ENCODE assay signal across 18 cellular contexts in genomic region chr5:91150189-91150588, GRCh38.
DNase-seq lines count a peak whose midpoint lies in the region; ATAC-seq, FAIRE-seq and TF ChIP-seq lines count a peak whose summit lies in the region.
"Had no signal": no experiment of that assay in that cellular context is flagged by ENCODE, and none has a peak within 500 bp of the region (broad histone marks: within the 10 kb centered on the region; RNA-seq: fewer than 3 reads in every experiment).

No MANE protein-coding gene starts in this region.

- H3K36me3 Mint-ChIP-seq in GM23338 (ENCODE audit: low read depth): peaks cover 31% of the 10 kb centered on the region

- FAIRE-seq in A549 (lab: Jason Lieb, UNC): peak; percentile 100

- H3K79me2 ChIP-seq in mammary epithelial cell (ENCODE audit: insufficient read depth, low read length): no peaks in the 10 kb centered on the region
- H3K79me2 ChIP-seq in GM23338 (replicated peaks; ENCODE audit: insufficient read depth): no peaks in the 10 kb centered on the region

- POLR2A ChIA-PET in A549 (lab: Yijun Ruan, JAX): no interaction called here

- CTCF ChIA-PET in A549 (lab: Yijun Ruan, JAX) (interaction anchor here (0.6 to 1.1 kb wide), 3 partner anchors 10 to 284 kb away, joined by 3 read pairs; no protein-coding TSS in a partner anchor), mammary epithelial cell (lab: Charles Lee; ENCODE audit: low non-redundant PET) (no interaction called here)

- TF ChIP-seq POLR2A in A549 (IDR thresholded peaks at IDR 0.05; ENCODE audit: low read length): no peak

- no peak overlapping the region for H3K9ac ChIP-seq in mammary epithelial cell (ENCODE audit: insufficient read depth, low read length)

- BruUV-seq in mammary epithelial cell (replicated peaks; lab: Mats Ljungman, UMichigan): no TSS peak

- peaks cover 20% of the 10 kb centered on the region for H3K9me3 Mint-ChIP-seq in GM23338
- H3K9me3 Mint-ChIP-seq: HFFc6 had no signal

- H3K27me3 ChIP-seq in mammary epithelial cell (ENCODE audit: insufficient read depth, low read length) (no peaks in the 10 kb centered on the region), left lung (no peaks in the 10 kb centered on the region), WERI-Rb-1 (ENCODE audit: insufficient read depth, low read depth, severe bottlenecking) (no peaks in the 10 kb centered on the region), GM23338 (ENCODE audit: insufficient read depth) (no peaks in the 10 kb centered on the region)
- H3K27me3 ChIP-seq: ascending aorta had no signal

- no peak overlapping the region for H3K4me3 ChIP-seq in A549
- no peak overlapping the region for H3K4me3 ChIP-seq in mammary epithelial cell (replicated peaks in 1 of 3; ENCODE audit: insufficient read depth in 1 of 3, low read depth in 2 of 3, low read length in 3 of 3)
- no peak overlapping the region for H3K4me3 ChIP-seq in left lung
- H3K4me3 ChIP-seq in WERI-Rb-1 (ENCODE audit: low read depth, low read length): no peak overlapping the region
- no peak overlapping the region for H3K4me3 ChIP-seq in GM23338
- H3K4me3 ChIP-seq: ascending aorta had no signal

- H2AFZ ChIP-seq in mammary epithelial cell (ENCODE audit: low read depth, low read length): no peak overlapping the region
- no peak overlapping the region for H2AFZ ChIP-seq in GM23338

- H3K4me1 Mint-ChIP-seq in GM23338: peaks cover 17% of the 10 kb centered on the region

- H3K27ac Mint-ChIP-seq in GM23338: no peak overlapping the region
- H3K27ac Mint-ChIP-seq: HFFc6, T-helper 17 cell had no signal

- 74% methylated on average over 2 of the region's 2 CpGs for WGBS in A549 (ENCODE audit: missing lambda C conversion rate)
- 90% methylated on average over 2 of the region's 2 CpGs for WGBS in mammary epithelial cell (ENCODE audit: low coverage, missing lambda C conversion rate)

- dilution Hi-C loops in mammary epithelial cell (cut with HindIII; ENCODE audit: low sequenced_read_pairs): no loop called here

- H3K4me1 ChIP-seq in A549 (peaks cover 31% of the 10 kb centered on the region), mammary epithelial cell (ENCODE audit: insufficient read depth, low read length) (peaks cover 16% of the 10 kb centered on the region), left lung (peaks cover 5 to 40% of the 10 kb centered on the region in 2 donors), GM23338 (ENCODE audit: insufficient read depth) (no peaks in the 10 kb centered on the region)

- peak overlapping the region in 1 of 2 experiments; percentile 32; a peak in 1 of 6 replicates for H3K27ac ChIP-seq in A549
- no peak overlapping the region for H3K27ac ChIP-seq in mammary epithelial cell (ENCODE audit: insufficient read depth, low read depth, low read length)
- no peak overlapping the region for H3K27ac ChIP-seq in left lung
- no peak overlapping the region for H3K27ac ChIP-seq in WERI-Rb-1
- no peak overlapping the region for H3K27ac ChIP-seq in GM23338 (ENCODE audit: low read depth)

- in situ Hi-C loops in mammary epithelial cell (cut with MboI; ENCODE audit: low sequenced_read_pairs in 2 of 2): no loop called here

- no peak for TF ChIP-seq RAD21 in A549 (conservative IDR thresholded peaks at IDR 0.05 in 1 of 2, IDR thresholded peaks at IDR 0.05 in 1 of 2)

- DNase-seq in A549 (ENCODE audit: low read depth in 1 of 2, low spot score in 1 of 2) (peak; percentile 30 to 32), HT1080 (ENCODE audit: low read depth) (peak; percentile 25), mammary epithelial cell (peak; percentile 57), left lung (no peak), WERI-Rb-1 (no peak), middle frontal gyrus (ENCODE audit: extremely low spot score, low spot score) (no peak), GM23338 (ENCODE audit: low spot score) (no peak)
- DNase-seq: activated CD4-positive, alpha-beta T cell treated with anti-CD3 and anti-CD28 coated beads for 48 hours; AML-193; DMS 273 treated with DMSO at 0.1 percent for 48 hours; HFFc6; mesendoderm; NCI-H1930; NCI-H69; T-helper 17 cell had no signal

- TF ChIP-seq CTCF in A549 (IDR thresholded peaks at IDR 0.05) (no peak), mammary epithelial cell (conservative IDR thresholded peaks at IDR 0.05 in 1 of 2, IDR thresholded peaks at IDR 0.05 in 1 of 2; ENCODE audit: extremely low read depth in 1 of 2, insufficient read depth in 1 of 2, low read depth in 1 of 2, low read length in 2 of 2) (no peak), left lung (IDR thresholded peaks at IDR 0.05) (no peak), WERI-Rb-1 (IDR thresholded peaks at IDR 0.05; ENCODE audit: low read depth, low read length) (no peak), GM23338 (conservative IDR thresholded peaks at IDR 0.05; ENCODE audit: low read depth in 2 of 2) (no peak)

- TF ChIP-seq EP300 in A549 (IDR thresholded peaks at IDR 0.05): no peak

- H3K27me3 Mint-ChIP-seq in GM23338 (ENCODE audit: insufficient read depth, low read depth, poor library complexity): peaks cover 2% of the 10 kb centered on the region

- no peaks in the 10 kb centered on the region for H3F3A ChIP-seq in GM23338 (replicated peaks; ENCODE audit: low read depth)

- intact Hi-C loops in mammary epithelial cell (cut with micrococcal nuclease) (no loop called here), left lung (cut with DNase I) (no loop called here)

- H3K9me3 ChIP-seq in A549 (peaks cover 8% of the 10 kb centered on the region; the same call in 1 of the 3 replicates), mammary epithelial cell (replicated peaks; ENCODE audit: insufficient read depth, low read length) (no peaks in the 10 kb centered on the region), left lung (peaks cover 0 to 4% of the 10 kb centered on the region in 2 donors), WERI-Rb-1 (ENCODE audit: severe bottlenecking) (no peaks in the 10 kb centered on the region)
- H3K9me3 ChIP-seq: ascending aorta had no signal

- H3K4me2 ChIP-seq in A549 (peak overlapping the region; percentile 34), mammary epithelial cell (ENCODE audit: insufficient read depth, low read depth, low read length) (peak overlapping the region; percentile 14), GM23338 (no peak overlapping the region)

- H4K20me1 ChIP-seq in mammary epithelial cell (ENCODE audit: insufficient read depth, low read length) (no peaks in the 10 kb centered on the region), GM23338 (replicated peaks; ENCODE audit: insufficient read depth) (no peaks in the 10 kb centered on the region)

- H3K4me3 Mint-ChIP-seq in GM23338: no peak overlapping the region
- H3K4me3 Mint-ChIP-seq: HFFc6, T-helper 17 cell had no signal

- peak in 1 of 2 experiments; percentile 62; a peak in 3 of 6 replicates for ATAC-seq in A549
- peak; percentile 17 for ATAC-seq in left lung
- no peak for ATAC-seq in HG02852 (IDR thresholded peaks at IDR 0.05; ENCODE audit: unreplicated experiment)
- ATAC-seq in GM23338: no peak
- ATAC-seq: Panc1, T-helper 17 cell had no signal

- H3K36me3 ChIP-seq in mammary epithelial cell (ENCODE audit: insufficient read depth, low read length) (no peaks in the 10 kb centered on the region), left lung (no peaks in the 10 kb centered on the region), WERI-Rb-1 (peaks cover 8% of the 10 kb centered on the region), GM23338 (ENCODE audit: insufficient read depth) (peaks cover 9% of the 10 kb centered on the region; the same call in 1 of the 2 replicates)
- H3K36me3 ChIP-seq: ascending aorta had no signal

- no peaks in the 10 kb centered on the region for H3K9me2 ChIP-seq in GM23338 (ENCODE audit: insufficient read depth)

TF ChIP-seq in A549, 52 proteins besides CTCF, POLR2A, EP300 and RAD21:
- TF ChIP-seq USF2 (IDR thresholded peaks at IDR 0.05): no peak
- no peak for TF ChIP-seq ZSCAN20 (CRISPR knock-in tag; IDR thresholded peaks at IDR 0.05)
- TF ChIP-seq HDAC2 (IDR thresholded peaks at IDR 0.05): no peak
- TF ChIP-seq CHD4 (IDR thresholded peaks at IDR 0.05; ENCODE audit: borderline replicate concordance): no peak
- no peak for TF ChIP-seq NFE2L2 (conservative IDR thresholded peaks at IDR 0.05; ENCODE audit: low read length)
- no peak for TF ChIP-seq CHD2 (IDR thresholded peaks at IDR 0.05; ENCODE audit: low read length, partially characterized antibody)
- TF ChIP-seq FOSL2 (IDR thresholded peaks at IDR 0.05): no peak
- TF ChIP-seq FOSL2 (CRISPR knock-in tag; IDR thresholded peaks at IDR 0.05): peak; percentile 27; the same call in 1 of the 2 replicates
- TF ChIP-seq EHMT2 (IDR thresholded peaks at IDR 0.05; ENCODE audit: low read depth): no peak

TF ChIP-seq in GM23338, 12 proteins besides CTCF, POLR2A, EP300 and RAD21 (continues in another document):
- TF ChIP-seq EZH2 (IDR thresholded peaks at IDR 0.05; ENCODE audit: low read depth, unreplicated experiment): no peak
- TF ChIP-seq POLR2AphosphoS5 (IDR thresholded peaks at IDR 0.05; ENCODE audit: low read depth): no peak
- no peak for TF ChIP-seq ETS1 (IDR thresholded peaks at IDR 0.05)
- TF ChIP-seq JUNB (IDR thresholded peaks at IDR 0.05; ENCODE audit: unreplicated experiment): no peak
- TF ChIP-seq ZNF114 (CRISPR knock-in tag; IDR thresholded peaks at IDR 0.05): no peak
- TF ChIP-seq CREB1 (CRISPR knock-in tag; IDR thresholded peaks at IDR 0.05; ENCODE audit: low read depth): no peak
- no peak for TF ChIP-seq NANOG (IDR thresholded peaks at IDR 0.05; ENCODE audit: borderline replicate concordance)

Comparison
In these comparisons a context has a peak if more than half of its experiments do, and no peak if none do; other contexts are left out.
1. DNase-seq: peak in A549 (2 of 2), HT1080 (single experiment) and mammary epithelial cell (single experiment); none in left lung (0 of 2), WERI-Rb-1 (single experiment), middle frontal gyrus (single experiment) and GM23338 (single experiment).